Comparison of ENCODE assay signal across 1 cellular context in the genomic region with DNA sequence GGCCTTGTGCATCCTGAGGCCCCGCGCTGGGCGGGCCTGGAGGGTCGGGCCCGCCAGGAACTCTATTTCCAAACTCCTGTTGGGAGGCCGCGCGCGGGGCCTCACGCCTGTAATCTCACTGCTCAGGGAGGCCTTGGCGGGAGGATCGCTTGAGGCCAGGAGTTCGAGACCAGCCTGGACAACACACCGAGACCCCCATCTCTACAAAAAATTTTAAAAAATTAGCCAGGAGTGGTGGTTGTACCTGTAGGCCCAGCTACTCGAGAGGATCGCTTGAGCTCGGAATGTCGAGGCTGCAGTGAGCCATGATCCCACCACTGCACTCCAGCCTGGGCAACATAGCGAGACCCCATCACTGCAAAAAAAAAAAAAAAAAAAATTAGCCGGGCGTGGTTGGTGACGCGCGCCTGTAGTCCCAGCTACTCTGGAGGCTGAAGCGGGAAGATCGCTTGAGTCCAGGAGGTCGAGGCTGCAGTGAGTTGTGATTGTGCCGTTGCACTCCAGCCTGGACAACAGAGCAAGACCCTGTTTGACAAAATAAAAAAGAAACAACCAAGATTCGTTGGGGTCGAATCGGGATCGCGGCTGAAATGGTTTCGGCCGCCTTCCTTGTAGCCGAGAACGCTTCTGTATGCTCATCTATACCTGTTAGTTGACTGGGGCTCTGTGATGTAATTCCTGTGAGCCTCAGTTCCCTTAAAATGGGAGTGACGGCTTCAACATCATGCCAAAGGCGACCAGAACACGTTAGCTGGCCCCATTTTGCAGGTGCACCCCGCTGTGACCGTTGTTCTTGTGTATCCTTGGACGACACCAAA.
TF ChIP-seq lines count a peak whose summit lies in the region.

No MANE protein-coding gene starts in this region.

TF ChIP-seq in GM23338, 12 proteins besides CTCF, POLR2A, EP300 and RAD21 (continued from another document):
- TF ChIP-seq, protein P1, sequence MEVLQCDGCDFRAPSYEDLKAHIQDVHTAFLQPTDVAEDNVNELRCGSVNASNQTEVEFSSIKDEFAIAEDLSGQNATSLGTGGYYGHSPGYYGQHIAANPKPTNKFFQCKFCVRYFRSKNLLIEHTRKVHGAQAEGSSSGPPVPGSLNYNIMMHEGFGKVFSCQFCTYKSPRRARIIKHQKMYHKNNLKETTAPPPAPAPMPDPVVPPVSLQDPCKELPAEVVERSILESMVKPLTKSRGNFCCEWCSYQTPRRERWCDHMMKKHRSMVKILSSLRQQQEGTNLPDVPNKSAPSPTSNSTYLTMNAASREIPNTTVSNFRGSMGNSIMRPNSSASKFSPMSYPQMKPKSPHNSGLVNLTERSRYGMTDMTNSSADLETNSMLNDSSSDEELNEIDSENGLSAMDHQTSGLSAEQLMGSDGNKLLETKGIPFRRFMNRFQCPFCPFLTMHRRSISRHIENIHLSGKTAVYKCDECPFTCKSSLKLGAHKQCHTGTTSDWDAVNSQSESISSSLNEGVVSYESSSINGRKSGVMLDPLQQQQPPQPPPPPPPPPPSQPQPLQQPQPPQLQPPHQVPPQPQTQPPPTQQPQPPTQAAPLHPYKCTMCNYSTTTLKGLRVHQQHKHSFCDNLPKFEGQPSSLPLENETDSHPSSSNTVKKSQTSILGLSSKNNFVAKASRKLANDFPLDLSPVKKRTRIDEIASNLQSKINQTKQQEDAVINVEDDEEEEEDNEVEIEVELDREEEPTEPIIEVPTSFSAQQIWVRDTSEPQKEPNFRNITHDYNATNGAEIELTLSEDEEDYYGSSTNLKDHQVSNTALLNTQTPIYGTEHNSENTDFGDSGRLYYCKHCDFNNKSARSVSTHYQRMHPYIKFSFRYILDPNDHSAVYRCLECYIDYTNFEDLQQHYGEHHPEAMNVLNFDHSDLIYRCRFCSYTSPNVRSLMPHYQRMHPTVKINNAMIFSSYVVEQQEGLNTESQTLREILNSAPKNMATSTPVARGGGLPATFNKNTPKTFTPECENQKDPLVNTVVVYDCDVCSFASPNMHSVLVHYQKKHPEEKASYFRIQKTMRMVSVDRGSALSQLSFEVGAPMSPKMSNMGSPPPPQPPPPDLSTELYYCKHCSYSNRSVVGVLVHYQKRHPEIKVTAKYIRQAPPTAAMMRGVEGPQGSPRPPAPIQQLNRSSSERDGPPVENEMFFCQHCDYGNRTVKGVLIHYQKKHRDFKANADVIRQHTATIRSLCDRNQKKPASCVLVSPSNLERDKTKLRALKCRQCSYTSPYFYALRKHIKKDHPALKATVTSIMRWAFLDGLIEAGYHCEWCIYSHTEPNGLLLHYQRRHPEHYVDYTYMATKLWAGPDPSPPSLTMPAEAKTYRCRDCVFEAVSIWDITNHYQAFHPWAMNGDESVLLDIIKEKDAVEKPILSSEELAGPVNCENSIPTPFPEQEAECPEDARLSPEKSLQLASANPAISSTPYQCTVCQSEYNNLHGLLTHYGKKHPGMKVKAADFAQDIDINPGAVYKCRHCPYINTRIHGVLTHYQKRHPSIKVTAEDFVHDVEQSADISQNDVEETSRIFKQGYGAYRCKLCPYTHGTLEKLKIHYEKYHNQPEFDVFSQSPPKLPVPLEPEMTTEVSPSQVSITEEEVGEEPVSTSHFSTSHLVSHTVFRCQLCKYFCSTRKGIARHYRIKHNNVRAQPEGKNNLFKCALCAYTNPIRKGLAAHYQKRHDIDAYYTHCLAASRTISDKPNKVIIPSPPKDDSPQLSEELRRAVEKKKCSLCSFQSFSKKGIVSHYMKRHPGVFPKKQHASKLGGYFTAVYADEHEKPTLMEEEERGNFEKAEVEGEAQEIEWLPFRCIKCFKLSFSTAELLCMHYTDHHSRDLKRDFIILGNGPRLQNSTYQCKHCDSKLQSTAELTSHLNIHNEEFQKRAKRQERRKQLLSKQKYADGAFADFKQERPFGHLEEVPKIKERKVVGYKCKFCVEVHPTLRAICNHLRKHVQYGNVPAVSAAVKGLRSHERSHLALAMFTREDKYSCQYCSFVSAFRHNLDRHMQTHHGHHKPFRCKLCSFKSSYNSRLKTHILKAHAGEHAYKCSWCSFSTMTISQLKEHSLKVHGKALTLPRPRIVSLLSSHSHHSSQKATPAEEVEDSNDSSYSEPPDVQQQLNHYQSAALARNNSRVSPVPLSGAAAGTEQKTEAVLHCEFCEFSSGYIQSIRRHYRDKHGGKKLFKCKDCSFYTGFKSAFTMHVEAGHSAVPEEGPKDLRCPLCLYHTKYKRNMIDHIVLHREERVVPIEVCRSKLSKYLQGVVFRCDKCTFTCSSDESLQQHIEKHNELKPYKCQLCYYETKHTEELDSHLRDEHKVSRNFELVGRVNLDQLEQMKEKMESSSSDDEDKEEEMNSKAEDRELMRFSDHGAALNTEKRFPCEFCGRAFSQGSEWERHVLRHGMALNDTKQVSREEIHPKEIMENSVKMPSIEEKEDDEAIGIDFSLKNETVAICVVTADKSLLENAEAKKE (CRISPR knock-in tag; IDR thresholded peaks at IDR 0.05): no peak
- TF ChIP-seq, protein P2, sequence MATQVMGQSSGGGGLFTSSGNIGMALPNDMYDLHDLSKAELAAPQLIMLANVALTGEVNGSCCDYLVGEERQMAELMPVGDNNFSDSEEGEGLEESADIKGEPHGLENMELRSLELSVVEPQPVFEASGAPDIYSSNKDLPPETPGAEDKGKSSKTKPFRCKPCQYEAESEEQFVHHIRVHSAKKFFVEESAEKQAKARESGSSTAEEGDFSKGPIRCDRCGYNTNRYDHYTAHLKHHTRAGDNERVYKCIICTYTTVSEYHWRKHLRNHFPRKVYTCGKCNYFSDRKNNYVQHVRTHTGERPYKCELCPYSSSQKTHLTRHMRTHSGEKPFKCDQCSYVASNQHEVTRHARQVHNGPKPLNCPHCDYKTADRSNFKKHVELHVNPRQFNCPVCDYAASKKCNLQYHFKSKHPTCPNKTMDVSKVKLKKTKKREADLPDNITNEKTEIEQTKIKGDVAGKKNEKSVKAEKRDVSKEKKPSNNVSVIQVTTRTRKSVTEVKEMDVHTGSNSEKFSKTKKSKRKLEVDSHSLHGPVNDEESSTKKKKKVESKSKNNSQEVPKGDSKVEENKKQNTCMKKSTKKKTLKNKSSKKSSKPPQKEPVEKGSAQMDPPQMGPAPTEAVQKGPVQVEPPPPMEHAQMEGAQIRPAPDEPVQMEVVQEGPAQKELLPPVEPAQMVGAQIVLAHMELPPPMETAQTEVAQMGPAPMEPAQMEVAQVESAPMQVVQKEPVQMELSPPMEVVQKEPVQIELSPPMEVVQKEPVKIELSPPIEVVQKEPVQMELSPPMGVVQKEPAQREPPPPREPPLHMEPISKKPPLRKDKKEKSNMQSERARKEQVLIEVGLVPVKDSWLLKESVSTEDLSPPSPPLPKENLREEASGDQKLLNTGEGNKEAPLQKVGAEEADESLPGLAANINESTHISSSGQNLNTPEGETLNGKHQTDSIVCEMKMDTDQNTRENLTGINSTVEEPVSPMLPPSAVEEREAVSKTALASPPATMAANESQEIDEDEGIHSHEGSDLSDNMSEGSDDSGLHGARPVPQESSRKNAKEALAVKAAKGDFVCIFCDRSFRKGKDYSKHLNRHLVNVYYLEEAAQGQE (IDR thresholded peaks at IDR 0.05; ENCODE audit: unreplicated experiment): no peak
- TF ChIP-seq, protein P3, sequence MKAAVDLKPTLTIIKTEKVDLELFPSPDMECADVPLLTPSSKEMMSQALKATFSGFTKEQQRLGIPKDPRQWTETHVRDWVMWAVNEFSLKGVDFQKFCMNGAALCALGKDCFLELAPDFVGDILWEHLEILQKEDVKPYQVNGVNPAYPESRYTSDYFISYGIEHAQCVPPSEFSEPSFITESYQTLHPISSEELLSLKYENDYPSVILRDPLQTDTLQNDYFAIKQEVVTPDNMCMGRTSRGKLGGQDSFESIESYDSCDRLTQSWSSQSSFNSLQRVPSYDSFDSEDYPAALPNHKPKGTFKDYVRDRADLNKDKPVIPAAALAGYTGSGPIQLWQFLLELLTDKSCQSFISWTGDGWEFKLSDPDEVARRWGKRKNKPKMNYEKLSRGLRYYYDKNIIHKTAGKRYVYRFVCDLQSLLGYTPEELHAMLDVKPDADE (IDR thresholded peaks at IDR 0.05): no peak
- no peak for TF ChIP-seq EZH2 (IDR thresholded peaks at IDR 0.05; ENCODE audit: low read depth, unreplicated experiment)
- TF ChIP-seq ZNF114 (CRISPR knock-in tag; IDR thresholded peaks at IDR 0.05): no peak
- TF ChIP-seq CREB1 (CRISPR knock-in tag; IDR thresholded peaks at IDR 0.05; ENCODE audit: low read depth): no peak
